In the genomic region with DNA sequence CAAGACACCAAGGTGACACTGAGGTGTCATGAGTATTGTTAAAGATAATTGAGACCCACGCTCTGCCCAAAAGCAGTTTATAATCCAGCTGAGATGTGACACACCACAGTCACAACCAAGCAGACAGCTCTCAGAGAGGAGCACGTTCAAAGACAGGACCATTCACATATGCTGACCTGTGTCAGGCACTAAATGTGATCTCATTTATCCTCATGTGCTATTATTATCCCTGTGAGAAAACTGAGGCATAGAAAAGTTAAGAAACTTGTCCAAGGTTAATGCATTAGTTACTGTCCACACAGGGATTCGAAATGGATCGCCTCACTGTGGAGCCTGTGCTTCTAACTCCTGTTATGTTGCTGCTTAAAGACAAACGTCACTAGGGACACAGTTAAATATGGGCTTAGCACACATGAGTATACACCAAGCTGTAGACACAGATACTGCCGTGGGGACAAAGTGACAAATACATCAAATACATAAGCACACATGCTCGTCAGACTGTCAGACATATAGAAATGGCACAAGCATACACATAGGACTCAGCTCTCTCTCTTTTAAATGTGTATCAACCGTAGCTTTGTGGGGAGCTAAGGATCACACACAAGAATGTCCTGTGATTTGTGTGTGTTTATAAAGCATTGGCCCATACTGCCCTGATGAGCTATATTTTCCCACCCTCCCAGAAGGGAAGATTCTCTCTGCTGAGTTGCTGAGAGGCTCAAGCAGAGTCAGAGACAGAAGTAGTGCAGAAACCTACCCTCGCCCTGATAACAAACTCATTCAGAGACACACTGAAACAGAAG, we compare ENCODE assay signal across 8 cellular contexts. TPM values are rescaled to one million over a fixed set of nuclear protein-coding genes. Genes with fewer than 3 reads are reported as not detected.
DNase-seq lines count a peak whose midpoint lies in the region; ATAC-seq and TF ChIP-seq lines count a peak whose summit lies in the region.

No MANE protein-coding gene starts in this region.

- TF ChIP-seq CTCF in heart left ventricle (IDR thresholded peaks at IDR 0.05) (no peak), ascending aorta (IDR thresholded peaks at IDR 0.05) (no peak), thyroid gland (IDR thresholded peaks at IDR 0.05) (no peak)

- H3K9ac ChIP-seq in mucosa of rectum (ENCODE audit: low read depth in 1 of 2, low read length in 2 of 2) = peak overlapping the region in 1 of 2 donors; percentile 28

- no peak for ATAC-seq in heart left ventricle
- ATAC-seq in left ventricle myocardium superior = no peak

- no peaks in the 10 kb centered on the region for H3K36me3 ChIP-seq in heart left ventricle
- H3K36me3 ChIP-seq in ascending aorta = no peaks in the 10 kb centered on the region
- H3K36me3 ChIP-seq in mucosa of rectum (ENCODE audit: control insufficient read depth in 2 of 2, insufficient read depth in 2 of 2, low read length in 2 of 2) = no peaks in the 10 kb centered on the region
- no peaks in the 10 kb centered on the region for H3K36me3 ChIP-seq in thyroid gland

- peaks cover 7 to 57% (median 35%) of the 10 kb centered on the region in 12 donors for H3K4me1 ChIP-seq in heart left ventricle
- peaks cover 17 to 37% of the 10 kb centered on the region in 2 donors for H3K4me1 ChIP-seq in ascending aorta
- peaks cover 18 to 27% of the 10 kb centered on the region in 2 donors for H3K4me1 ChIP-seq in mucosa of rectum (ENCODE audit: control insufficient read depth in 2 of 2, insufficient read depth in 2 of 2, low read length in 2 of 2)
- H3K4me1 ChIP-seq in thyroid gland = peaks cover 31 to 49% of the 10 kb centered on the region in 2 donors

- H3K27me3 ChIP-seq in heart left ventricle (no peaks in the 10 kb centered on the region), ascending aorta (no peaks in the 10 kb centered on the region), mucosa of rectum (ENCODE audit: control insufficient read depth in 2 of 2, insufficient read depth in 2 of 2, low read length in 2 of 2) (no peaks in the 10 kb centered on the region), thyroid gland (no peaks in the 10 kb centered on the region)

- no peaks in the 10 kb centered on the region for H3K9me3 ChIP-seq in heart left ventricle
- no peaks in the 10 kb centered on the region for H3K9me3 ChIP-seq in ascending aorta
- H3K9me3 ChIP-seq in mucosa of rectum (ENCODE audit: control insufficient read depth in 2 of 2, low read length in 2 of 2) = no peaks in the 10 kb centered on the region
- H3K9me3 ChIP-seq in thyroid gland = no peaks in the 10 kb centered on the region

- DNase-seq in heart left ventricle = no peak
- DNase-seq in left ventricle myocardium superior = no peak
- DNase-seq in ascending aorta (ENCODE audit: low spot score in 2 of 2) = no peak
- DNase-seq in thyroid gland = no peak
- DNase-seq in NCI-H82 treated with DMSO at 0.1 percent for 48 hours (lab: John Stamatoyannopoulos, UW; ENCODE audit: unreplicated experiment) = no peak
- no peak for DNase-seq in OCI-M2 (lab: John Stamatoyannopoulos, UW; ENCODE audit: unreplicated experiment)
- no peak for DNase-seq in NCI-H2081 treated with DMSO at 0.1 percent for 48 hours (lab: John Stamatoyannopoulos, UW)

- WGBS in heart left ventricle, 4 donors = 53 to 63% (median 56%) methylated on average over 9 of the region's 9 CpGs
- WGBS in thyroid gland, 2 donors = 80 to 81% methylated on average over 9 of the region's 9 CpGs

- no peak overlapping the region for H3K4me3 ChIP-seq in heart left ventricle
- H3K4me3 ChIP-seq in ascending aorta = peak overlapping the region in 1 of 2 donors; percentile 15
- H3K4me3 ChIP-seq in mucosa of rectum (ENCODE audit: low read length in 2 of 2) = no peak overlapping the region
- no peak overlapping the region for H3K4me3 ChIP-seq in thyroid gland (replicated peaks in 1 of 3)

- H3K27ac ChIP-seq in heart left ventricle (peak overlapping the region in 11 of 12 donors; percentile 34 to 95 (median 72)), ascending aorta (peak overlapping the region; percentile 50 to 53), mucosa of rectum (ENCODE audit: low read depth in 2 of 2, low read length in 2 of 2) (peak overlapping the region; percentile 16 to 62), thyroid gland (peak overlapping the region; percentile 93 to 97 (median 96))

- TF ChIP-seq POLR2A in heart left ventricle (IDR thresholded peaks at IDR 0.05) (no peak), thyroid gland (IDR thresholded peaks at IDR 0.05) (no peak)

- intact Hi-C loops in heart left ventricle (cut with DNase I) (loop anchor here in 9 of 10 donors (1.0 to 10.0 kb wide), 15 partner anchors 89 to 275 kb away; a partner anchor contains a TSS), left ventricle myocardium superior (cut with micrococcal nuclease) (loop anchor here (10.0 kb wide), 1 partner anchor 93 kb away; a partner anchor contains a TSS), ascending aorta (cut with DNase I) (loop anchor here (1.0 to 10.0 kb wide), 6 partner anchors 63 to 189 kb away; a partner anchor contains a TSS), thyroid gland (cut with DNase I) (loop anchor here (5.0 to 10.0 kb wide), 2 partner anchors 90 to 153 kb away; a partner anchor contains a TSS)

RNA-seq across cellular contexts. Expression of a gene that starts 3.5 kb away (rescaled TPM):
- total RNA-seq in heart left ventricle = 10 to 100 TPM; 23.1 to 49.3 (median 24.8) TPM
- polyA plus RNA-seq in heart left ventricle = 10 to 100 TPM; 15.0 to 30.3 TPM
- 19.2 TPM for total RNA-seq in left ventricle myocardium superior
- total RNA-seq in ascending aorta = 37.9 TPM
- 10 to 100 TPM; 24.3 to 36.5 (median 28.2) TPM for total RNA-seq in thyroid gland

RNA-seq across cellular contexts. Expression of a gene that starts 13.6 kb away (rescaled TPM):
- total RNA-seq in heart left ventricle (100 to 1,000 TPM; 115 to 393 (median 280) TPM), left ventricle myocardium superior (243 TPM), ascending aorta (316 TPM), thyroid gland (1 to 10 TPM; 1.1 to 4.2 (median 2.6) TPM)
- 10 to 100 TPM; 29.5 to 79.3 TPM for polyA plus RNA-seq in heart left ventricle

RNA-seq across cellular contexts. Expression of a gene that starts 20.6 kb away (rescaled TPM):
- total RNA-seq in heart left ventricle = under 1 TPM in 2 of 9 donors, not detected in 7; 0.06 to 0.29 TPM
- under 1 TPM in 1 of 2 donors, not detected in 1; 0.08 TPM for polyA plus RNA-seq in heart left ventricle
- not detected for total RNA-seq in left ventricle myocardium superior
- total RNA-seq in ascending aorta = 1.2 TPM
- total RNA-seq in thyroid gland = not detected

RNA-seq across cellular contexts. Expression of a gene that starts 32.0 kb away (rescaled TPM):
- total RNA-seq in heart left ventricle (1 to 10 TPM in 1 of 9 donors, under 1 TPM in 1, not detected in 7; 0.48 to 1.1 TPM), left ventricle myocardium superior (not detected), ascending aorta (not detected), thyroid gland (under 1 TPM in 3 of 4 donors, not detected in 1; 0.13 to 0.45 (median 0.33) TPM)
- under 1 TPM in 1 of 2 donors, not detected in 1; 0.08 TPM for polyA plus RNA-seq in heart left ventricle

RNA-seq across cellular contexts. Expression of a gene that starts 49.5 kb away (rescaled TPM):
- total RNA-seq in heart left ventricle (1 to 10 TPM in 1 of 9 donors, under 1 TPM in 3, not detected in 5; 0.09 to 1.3 (median 0.29) TPM), left ventricle myocardium superior (not detected), ascending aorta (not detected), thyroid gland (not detected)
- polyA plus RNA-seq in heart left ventricle = under 1 TPM in 1 of 2 donors, not detected in 1; 0.12 TPM

Comparison
In these comparisons a context has a peak if more than half of its experiments do, and no peak if none do; other contexts are left out.
1. H3K27ac ChIP-seq: peak in every context shown above with its lines; median percentile 96 in thyroid gland; 72 in heart left ventricle; 52 in ascending aorta; 39 in mucosa of rectum.
2. RNA of a gene that starts 13.6 kb away (total RNA-seq): 316 TPM in ascending aorta (single experiment), 115 to 393 TPM in heart left ventricle and 243 TPM in left ventricle myocardium superior (single experiment); 1.1 to 4.2 TPM in thyroid gland; every median in the first group is over 10 times any median in the second.